13 cellular contexts compared by ENCODE assay signal in the genomic region with DNA sequence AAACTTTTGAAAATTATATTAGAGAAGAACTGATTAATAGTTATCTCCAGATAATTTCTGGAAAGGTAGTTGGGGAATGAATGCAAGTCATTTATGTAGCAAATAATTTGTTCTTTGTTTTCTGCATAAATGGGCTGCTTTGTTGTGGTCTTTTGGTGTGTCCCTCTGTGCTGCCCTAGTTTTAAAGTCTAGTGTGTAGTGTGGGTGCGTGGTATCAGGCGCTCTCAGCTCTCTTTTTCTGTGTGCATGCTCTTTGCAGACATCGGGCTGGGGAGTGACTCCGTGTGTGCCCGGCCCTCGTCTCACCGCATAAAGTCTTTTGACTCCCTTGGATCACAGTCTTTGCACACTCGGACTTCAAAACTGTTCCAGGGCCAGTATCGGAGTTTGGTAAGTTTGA.
DNase-seq lines count a peak whose midpoint lies in the region; ATAC-seq and TF ChIP-seq lines count a peak whose summit lies in the region.
"Had no signal": no experiment of that assay in that cellular context is flagged by ENCODE, and none has a peak within 500 bp of the region (broad histone marks: within the 10 kb centered on the region; RNA-seq: fewer than 3 reads in every experiment).

No MANE protein-coding gene starts in this region.

- H3K27ac Mint-ChIP-seq in brain = peak overlapping the region in 3 of 5 experiments; percentile 71 to 88 (median 84)
- H3K27ac Mint-ChIP-seq: activated CD4-positive, alpha-beta T cell treated with anti-CD3 and anti-CD28 coated beads, Interleukin-2, amount 10 ng/mL, durations not matched to agents 7 days and 5 days; activated T-cell treated with anti-CD3 and anti-CD28 coated beads, Interleukin-2, amount 50 U/mL, for 72 hours had no signal

- 0 out of 2 replicates have a peak overlapping the region, but pooled peaks have one; percentile 9 for H3K27ac ChIP-seq in DND-41 (ENCODE audit: low read length)
- H3K27ac ChIP-seq: BLaER1 treated with 17β-estradiol and CSF1 and Interleukin-3, amounts not matched to agents 10 nM and 100 nM had no signal

- peaks cover 94% of the 10 kb centered on the region for H3K4me1 Mint-ChIP-seq in brain

- peaks cover 95% of the 10 kb centered on the region for H4K20me1 ChIP-seq in DND-41 (ENCODE audit: insufficient read depth, low read length)

- H3K36me3 ChIP-seq in DND-41 (ENCODE audit: insufficient read depth, low read length) = peaks cover 91% of the 10 kb centered on the region
- no peaks in the 10 kb centered on the region for H3K36me3 ChIP-seq in skeletal muscle satellite cell (ENCODE audit: insufficient read depth, low read length)

- peak overlapping the region in 4 of 5 experiments; percentile 47 to 79 (median 62) for H3K4me3 Mint-ChIP-seq in brain
- H3K4me3 Mint-ChIP-seq: activated CD4-positive, alpha-beta T cell treated with anti-CD3 and anti-CD28 coated beads, Interleukin-2, amount 10 ng/mL, durations not matched to agents 7 days and 5 days; activated T-cell treated with anti-CD3 and anti-CD28 coated beads, Interleukin-2, amount 50 U/mL, for 72 hours had no signal

- H2AFZ ChIP-seq in DND-41 (ENCODE audit: low read depth, low read length) = no peak overlapping the region

- H3K9me3 Mint-ChIP-seq in brain = no peaks in the 10 kb centered on the region
- H3K9me3 Mint-ChIP-seq: activated CD4-positive, alpha-beta T cell treated with anti-CD3 and anti-CD28 coated beads, Interleukin-2, amount 10 ng/mL, durations not matched to agents 7 days and 5 days; activated T-cell treated with anti-CD3 and anti-CD28 coated beads, Interleukin-2, amount 50 U/mL, for 72 hours had no signal

- peaks cover 33% of the 10 kb centered on the region for H3K36me3 Mint-ChIP-seq in brain

- H3K9me3 ChIP-seq in DND-41 (ENCODE audit: insufficient read depth, low read length, severe bottlenecking) = no peaks in the 10 kb centered on the region
- H3K9me3 ChIP-seq in skeletal muscle satellite cell (replicated peaks; ENCODE audit: low read length) = no peaks in the 10 kb centered on the region
- H3K9me3 ChIP-seq: BLaER1 treated with 17β-estradiol and CSF1 and Interleukin-3, amounts not matched to agents 10 nM and 100 nM had no signal

- no peaks in the 10 kb centered on the region for H3K27me3 Mint-ChIP-seq in brain
- H3K27me3 Mint-ChIP-seq: activated CD4-positive, alpha-beta T cell treated with anti-CD3 and anti-CD28 coated beads, Interleukin-2, amount 10 ng/mL, durations not matched to agents 7 days and 5 days had no signal

- peaks cover 98% of the 10 kb centered on the region for H3K79me2 ChIP-seq in DND-41 (ENCODE audit: insufficient read depth, low read length)

- TF ChIP-seq CTCF in DND-41 (IDR thresholded peaks at IDR 0.05; ENCODE audit: borderline replicate concordance, extremely low read depth, low read length, poor library complexity, severe bottlenecking) (no peak), brain (conservative IDR thresholded peaks at IDR 0.05) (no peak)

- no peak overlapping the region for H3K9ac ChIP-seq in DND-41 (ENCODE audit: low read depth, low read length)
- H3K9ac ChIP-seq in skeletal muscle satellite cell (ENCODE audit: low read depth, low read length) = peak overlapping the region; percentile 72
- H3K9ac ChIP-seq: BLaER1 treated with 17β-estradiol and CSF1 and Interleukin-3, amounts not matched to agents 10 nM and 100 nM had no signal

- H3K4me2 ChIP-seq in DND-41 (ENCODE audit: insufficient read depth, low read length) (no peak overlapping the region), skeletal muscle satellite cell (ENCODE audit: low read length) (peak overlapping the region; percentile 83)
- H3K4me2 ChIP-seq: BLaER1 treated with 17β-estradiol and CSF1 and Interleukin-3, amounts not matched to agents 10 nM and 100 nM had no signal

- H3K4me1 ChIP-seq in DND-41 (ENCODE audit: insufficient read depth, low read length) (peaks cover 17% of the 10 kb centered on the region), skeletal muscle satellite cell (ENCODE audit: control insufficient read depth, insufficient read depth, low read length) (peaks cover 34% of the 10 kb centered on the region)

- H3K27me3 ChIP-seq in DND-41 (ENCODE audit: insufficient read depth, low read length, poor library complexity) (no peaks in the 10 kb centered on the region), skeletal muscle satellite cell (ENCODE audit: control insufficient read depth, insufficient read depth, low read length) (no peaks in the 10 kb centered on the region)
- H3K27me3 ChIP-seq: BLaER1 treated with 17β-estradiol and CSF1 and Interleukin-3, amounts not matched to agents 10 nM and 100 nM had no signal

- H3K4me3 ChIP-seq in DND-41 (ENCODE audit: low read depth in 1 of 2, low read length in 2 of 2) (no peak overlapping the region), skeletal muscle satellite cell (ENCODE audit: low read length) (peak overlapping the region; percentile 57)
- H3K4me3 ChIP-seq: BLaER1 treated with 17β-estradiol and CSF1 and Interleukin-3, amounts not matched to agents 10 nM and 100 nM had no signal

- ATAC-seq in DND-41 (ENCODE audit: insufficient read depth, low read depth) = no peak; the same call in 2 of the 3 replicates
- ATAC-seq in HG03280 (IDR thresholded peaks at IDR 0.05; ENCODE audit: unreplicated experiment) = no peak
- ATAC-seq: activated T-cell treated with anti-CD3 and anti-CD28 coated beads, Interleukin-2, amount 50 U/mL, for 72 hours had no signal

- DNase-seq in DND-41 (no peak), inferior parietal cortex (ENCODE audit: extremely low spot score) (peak; percentile 76), activated gamma-delta T cell (lab: John Stamatoyannopoulos, UW) (no peak), GDM1 (lab: John Stamatoyannopoulos, UW) (no peak), NCI-H1436 (lab: John Stamatoyannopoulos, UW) (no peak)
- DNase-seq: activated CD4-positive, alpha-beta T cell treated with anti-CD3 and anti-CD28 coated beads, Interleukin-2, amount 10 ng/mL, durations not matched to agents 7 days and 5 days; activated T-cell treated with anti-CD3 and anti-CD28 coated beads, Interleukin-2, amount 50 U/mL, for 72 hours; NCI-H187 treated with DMSO at 0.1 percent for 48 hours; NCI-H69 had no signal
